Comparison of ENCODE assay signal across 8 cellular contexts in the genomic region with DNA sequence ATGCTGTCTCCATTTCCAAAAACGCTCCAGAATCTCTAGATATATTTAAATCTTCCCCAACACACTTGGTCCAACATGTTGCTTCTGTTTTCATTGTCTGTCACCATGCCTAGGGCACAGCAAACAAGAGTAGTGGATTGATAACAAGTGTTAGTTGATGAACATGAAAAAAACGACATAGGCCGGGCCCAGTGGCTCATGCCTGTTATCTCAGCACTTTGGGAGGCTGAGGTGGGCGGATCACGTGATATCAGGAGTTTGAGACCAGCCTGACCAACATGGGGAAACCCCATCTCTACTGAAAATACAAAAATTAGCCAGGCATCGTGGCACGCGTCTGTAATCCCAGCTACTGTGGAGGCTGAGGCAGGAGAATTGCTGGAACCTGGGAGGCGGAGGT.
DNase-seq lines count a peak whose midpoint lies in the region; ATAC-seq and TF ChIP-seq lines count a peak whose summit lies in the region.
"Not testable (repeated sequence)": the region's sequence is repeated elsewhere in the genome, so short reads cannot be mapped to it uniquely, and the experiment has no call there.

No MANE protein-coding gene starts in this region.

- not testable (repeated sequence) for ATAC-seq in CD4-positive, CD25-positive, alpha-beta regulatory T cell (ENCODE audit: low read depth in 2 of 2); activated CD8-positive, alpha-beta memory T cell treated with anti-CD3 and anti-CD28 coated beads, Interleukin-2, amount 10 ng/mL, durations not matched to agents 7 days and 5 days
- ATAC-seq in effector memory CD8-positive, alpha-beta T cell (replicated peaks), result peak; percentile 39

- peak in 2 of 3 donors; percentile 3 to 59 for DNase-seq in CD4-positive, CD25-positive, alpha-beta regulatory T cell
- DNase-seq in Peyer's patch, result peak in 2 of 3 donors; percentile 59 to 65
- peak; percentile 10 for DNase-seq in activated CD4-positive, alpha-beta T cell treated with anti-CD3 and anti-CD28 coated beads for 1 hour
- peak; percentile 68 for DNase-seq in activated CD8-positive, alpha-beta memory T cell treated with anti-CD3 and anti-CD28 coated beads, Interleukin-2, amount 10 ng/mL, durations not matched to agents 7 days and 5 days
- peak; percentile 91 for DNase-seq in activated effector memory CD4-positive, alpha-beta T cell treated with anti-CD3 and anti-CD28 coated beads, Interleukin-2, amount 50 U/mL, for 16 hours
- DNase-seq in effector memory CD8-positive, alpha-beta T cell, result peak in 2 of 3 experiments; percentile 5 to 9
- DNase-seq in stimulated activated CD4-positive, alpha-beta T cell treated with anti-CD3 and anti-CD28 coated beads, Interleukin-1b, Interleukin-23, amount 100 ng/mL, for 48 hours, result peak; percentile 78
- peak; percentile 59 to 68 for DNase-seq in stimulated activated CD8-positive, alpha-beta memory T cell treated with anti-CD3 and anti-CD28 coated beads, Interleukin-15, amount 100 ng/mL, for 48 hours (ENCODE audit: low read depth in 2 of 2)

- not testable (repeated sequence) for TF ChIP-seq POLR2A in Peyer's patch (IDR thresholded peaks at IDR 0.05)

- not testable (repeated sequence) for H3K4me1 ChIP-seq in CD4-positive, CD25-positive, alpha-beta regulatory T cell (ENCODE audit: control insufficient read depth, insufficient read depth, low read length, poor library complexity, severe bottlenecking); Peyer's patch

- not testable (repeated sequence) for H3K27me3 ChIP-seq in CD4-positive, CD25-positive, alpha-beta regulatory T cell (ENCODE audit: control insufficient read depth, insufficient read depth, low read length); Peyer's patch

- H3K27me3 Mint-ChIP-seq in CD4-positive, CD25-positive, alpha-beta regulatory T cell; activated CD8-positive, alpha-beta memory T cell treated with anti-CD3 and anti-CD28 coated beads, Interleukin-2, amount 10 ng/mL, durations not matched to agents 7 days and 5 days; effector memory CD8-positive, alpha-beta T cell: not testable (repeated sequence)

- CTCF ChIA-PET in activated CD8-positive, alpha-beta memory T cell treated with anti-CD3 and anti-CD28 coated beads, Interleukin-2, amount 10 ng/mL, durations not matched to agents 7 days and 5 days (lab: Charles Lee), result interaction anchor here (2.5 kb wide), 1 partner anchor 76 kb away, joined by 8 read pairs; no protein-coding TSS in a partner anchor

- not testable (repeated sequence) for H3K9me3 ChIP-seq in CD4-positive, CD25-positive, alpha-beta regulatory T cell (ENCODE audit: control insufficient read depth in 2 of 2, low read length in 2 of 2); Peyer's patch

- not testable (repeated sequence) for H3K4me3 ChIP-seq in CD4-positive, CD25-positive, alpha-beta regulatory T cell (ENCODE audit: low read depth, low read length); Peyer's patch

- H3K4me3 Mint-ChIP-seq in CD4-positive, CD25-positive, alpha-beta regulatory T cell; activated CD8-positive, alpha-beta memory T cell treated with anti-CD3 and anti-CD28 coated beads, Interleukin-2, amount 10 ng/mL, durations not matched to agents 7 days and 5 days: not testable (repeated sequence)
- peak overlapping the region in 1 of 2 donors; percentile 29 for H3K4me3 Mint-ChIP-seq in effector memory CD8-positive, alpha-beta T cell

- H3K36me3 Mint-ChIP-seq in CD4-positive, CD25-positive, alpha-beta regulatory T cell; activated CD8-positive, alpha-beta memory T cell treated with anti-CD3 and anti-CD28 coated beads, Interleukin-2, amount 10 ng/mL, durations not matched to agents 7 days and 5 days; effector memory CD8-positive, alpha-beta T cell (ENCODE audit: insufficient read depth): not testable (repeated sequence)

- H3K27ac ChIP-seq in CD4-positive, CD25-positive, alpha-beta regulatory T cell (ENCODE audit: insufficient read depth, low read length, poor library complexity, severe bottlenecking); Peyer's patch: not testable (repeated sequence)

- not testable (repeated sequence) for H3K9me3 Mint-ChIP-seq in CD4-positive, CD25-positive, alpha-beta regulatory T cell; activated CD8-positive, alpha-beta memory T cell treated with anti-CD3 and anti-CD28 coated beads, Interleukin-2, amount 10 ng/mL, durations not matched to agents 7 days and 5 days (ENCODE audit: low read depth); effector memory CD8-positive, alpha-beta T cell

- H3K36me3 ChIP-seq in CD4-positive, CD25-positive, alpha-beta regulatory T cell (ENCODE audit: control insufficient read depth, insufficient read depth, low read length); Peyer's patch: not testable (repeated sequence)

- peak overlapping the region in 1 of 3 donors; percentile 51 for H3K27ac Mint-ChIP-seq in CD4-positive, CD25-positive, alpha-beta regulatory T cell
- not testable (repeated sequence) for H3K27ac Mint-ChIP-seq in activated CD8-positive, alpha-beta memory T cell treated with anti-CD3 and anti-CD28 coated beads, Interleukin-2, amount 10 ng/mL, durations not matched to agents 7 days and 5 days
- peak overlapping the region; percentile 79 to 87 for H3K27ac Mint-ChIP-seq in effector memory CD8-positive, alpha-beta T cell

- H3K4me1 Mint-ChIP-seq in CD4-positive, CD25-positive, alpha-beta regulatory T cell, result peaks cover 6 to 28% (median 21%) of the 10 kb centered on the region in 4 donors
- H3K4me1 Mint-ChIP-seq in activated CD8-positive, alpha-beta memory T cell treated with anti-CD3 and anti-CD28 coated beads, Interleukin-2, amount 10 ng/mL, durations not matched to agents 7 days and 5 days, result not testable (repeated sequence)
- peaks cover 4 to 14% of the 10 kb centered on the region in 2 donors for H3K4me1 Mint-ChIP-seq in effector memory CD8-positive, alpha-beta T cell (ENCODE audit: low read depth in 2 of 2)

- TF ChIP-seq CTCF in Peyer's patch (IDR thresholded peaks at IDR 0.05), result not testable (repeated sequence)

Comparison
In these comparisons a context has a peak if more than half of its experiments do, and no peak if none do; other contexts are left out.
1. DNase-seq: peak in every context shown above with its lines; median percentile 91 in activated effector memory CD4-positive, alpha-beta T cell treated with anti-CD3 and anti-CD28 coated beads, Interleukin-2, amount 50 U/mL, for 16 hours; 78 in stimulated activated CD4-positive, alpha-beta T cell treated with anti-CD3 and anti-CD28 coated beads, Interleukin-1b, Interleukin-23, amount 100 ng/mL, for 48 hours; 68 in activated CD8-positive, alpha-beta memory T cell treated with anti-CD3 and anti-CD28 coated beads, Interleukin-2, amount 10 ng/mL, durations not matched to agents 7 days and 5 days; 64 in stimulated activated CD8-positive, alpha-beta memory T cell treated with anti-CD3 and anti-CD28 coated beads, Interleukin-15, amount 100 ng/mL, for 48 hours; 62 in Peyer's patch; 31 in CD4-positive, CD25-positive, alpha-beta regulatory T cell; 10 in activated CD4-positive, alpha-beta T cell treated with anti-CD3 and anti-CD28 coated beads for 1 hour; 7 in effector memory CD8-positive, alpha-beta T cell.